ENCODE assay signal across 30 cellular contexts in genomic region chr2:189308056-189308790, GRCh38.
"Had no signal": no experiment of that assay in that cellular context is flagged by ENCODE, and none has a peak within 500 bp of the region (broad histone marks: within the 10 kb centered on the region; RNA-seq: fewer than 3 reads in every experiment).

No MANE protein-coding gene starts in this region.

- H3K9ac ChIP-seq: KMS-11 had no signal

- H3K27ac Mint-ChIP-seq: activated CD8-positive, alpha-beta memory T cell treated with anti-CD3 and anti-CD28 coated beads, Interleukin-2, amount 10 ng/mL, durations not matched to agents 7 days and 5 days; activated naive CD4-positive, alpha-beta T cell treated with anti-CD3 and anti-CD28 coated beads, Interleukin-2, amount 50 U/mL, for 24 hours; activated T-cell treated with anti-CD3 and anti-CD28 coated beads, Interleukin-2, amount 50 U/mL, for 24 hours; activated T-helper 1 cell treated with anti-CD3 and anti-CD28 coated beads, Interleukin-12 subunit alpha, Interleukin-12 subunit beta, Interleukin-2, Interleukin-4 antibody, amounts not matched to agents 30 ng/mL and 10 ng/mL and 1 ng/mL, durations not matched to agents 14 hours and 24 hours and 36 hours; T-helper 1 cell treated with Interleukin-12 subunit alpha and Interleukin-12 subunit beta and Interleukin-4 antibody, amounts not matched to agents 30 μg/mL and 1 μg/mL, for 36 hours; WTC11 had no signal

- H3K36me3 ChIP-seq: brain microvascular endothelial cell, cardiac muscle cell, MG63, Peyer's patch, SJSA1 had no signal

- H3K9me3 Mint-ChIP-seq: activated T-helper 1 cell treated with anti-CD3 and anti-CD28 coated beads, Interleukin-12 subunit alpha, Interleukin-12 subunit beta, Interleukin-2, Interleukin-4 antibody, amounts not matched to agents 30 ng/mL and 10 ng/mL and 1 ng/mL, durations not matched to agents 14 hours and 24 hours and 36 hours; T-helper 1 cell treated with Interleukin-12 subunit alpha and Interleukin-12 subunit beta and Interleukin-4 antibody, amounts not matched to agents 30 μg/mL and 1 μg/mL, for 36 hours had no signal

- H3K4me1 ChIP-seq: Peyer's patch had no signal

- ATAC-seq: activated CD8-positive, alpha-beta memory T cell treated with anti-CD3 and anti-CD28 coated beads, Interleukin-2, amount 10 ng/mL, durations not matched to agents 7 days and 5 days; SK-N-SH treated with all-trans-retinoic acid at 6 μM for 48 hours; WTC11 had no signal

- H3K4me2 ChIP-seq: KMS-11 had no signal

- H3K4me3 ChIP-seq: cardiac muscle cell, MG63, Peyer's patch, SJSA1 had no signal

- H3K27ac ChIP-seq: brain microvascular endothelial cell, cardiac muscle cell, KMS-11, Peyer's patch, RWPE1, SJSA1 had no signal

- H3K27me3 ChIP-seq: brain microvascular endothelial cell, cardiac muscle cell, MG63, Peyer's patch, SJSA1 had no signal

- DNase-seq: activated CD4-positive, alpha-beta T cell treated with anti-CD3 and anti-CD28 coated beads for 48 hours; activated CD4-positive, alpha-beta T cell treated with anti-CD3 and anti-CD28 coated beads, Interleukin-2, amount 50 U/mL, for 4 hours; activated CD4-positive, CD25-positive, alpha-beta regulatory T cell treated with anti-CD3 and anti-CD28 coated beads, Interleukin-2, amount 50 U/mL, for 72 hours; activated CD8-positive, alpha-beta memory T cell treated with anti-CD3 and anti-CD28 coated beads, Interleukin-2, amount 10 ng/mL, durations not matched to agents 7 days and 5 days; activated effector memory CD4-positive, alpha-beta T cell treated with Interleukin-2 at 50 U/mL for 16 hours; activated naive CD4-positive, alpha-beta T cell; activated T-cell treated with anti-CD3 and anti-CD28 coated beads, Interleukin-2, amount 50 U/mL, for 24 hours; brain microvascular endothelial cell; MG63; MV-4-11; NCI-H1105; NCI-H1436; NCI-H187; NCI-H2081; NCI-H510A treated with DMSO at 0.1 percent for 48 hours; NCI-H69; NK-92 treated with Interleukin-12 subunit alpha and Interleukin-12 subunit beta, amount 100 ng/mL, for 24 hours; OCI-M1; Peyer's patch; SHP77; T-helper 9 cell had no signal

- H3K4me3 Mint-ChIP-seq: activated CD8-positive, alpha-beta memory T cell treated with anti-CD3 and anti-CD28 coated beads, Interleukin-2, amount 10 ng/mL, durations not matched to agents 7 days and 5 days; activated naive CD4-positive, alpha-beta T cell treated with anti-CD3 and anti-CD28 coated beads, Interleukin-2, amount 50 U/mL, for 24 hours; activated T-cell treated with anti-CD3 and anti-CD28 coated beads, Interleukin-2, amount 50 U/mL, for 24 hours; activated T-helper 1 cell treated with anti-CD3 and anti-CD28 coated beads, Interleukin-12 subunit alpha, Interleukin-12 subunit beta, Interleukin-2, Interleukin-4 antibody, amounts not matched to agents 30 ng/mL and 10 ng/mL and 1 ng/mL, durations not matched to agents 14 hours and 24 hours and 36 hours; T-helper 1 cell treated with Interleukin-12 subunit alpha and Interleukin-12 subunit beta and Interleukin-4 antibody, amounts not matched to agents 30 μg/mL and 1 μg/mL, for 36 hours; WTC11 had no signal

- H3K36me3 Mint-ChIP-seq: WTC11 had no signal

- H3K9me3 ChIP-seq: MG63, Peyer's patch, SJSA1 had no signal

- H3K27me3 Mint-ChIP-seq: activated CD8-positive, alpha-beta memory T cell treated with anti-CD3 and anti-CD28 coated beads, Interleukin-2, amount 10 ng/mL, durations not matched to agents 7 days and 5 days; activated naive CD4-positive, alpha-beta T cell treated with anti-CD3 and anti-CD28 coated beads, Interleukin-2, amount 50 U/mL, for 24 hours; activated T-cell treated with anti-CD3 and anti-CD28 coated beads, Interleukin-2, amount 50 U/mL, for 24 hours had no signal
